11 cellular contexts compared by ENCODE assay signal in genomic region chr7:96547371-96547811, GRCh38.
DNase-seq lines count a peak whose midpoint lies in the region; ATAC-seq, FAIRE-seq and TF ChIP-seq lines count a peak whose summit lies in the region.
"Had no signal": no experiment of that assay in that cellular context is flagged by ENCODE, and none has a peak within 500 bp of the region (broad histone marks: within the 10 kb centered on the region; RNA-seq: fewer than 3 reads in every experiment).

No MANE protein-coding gene starts in this region.

- H3K9me3 ChIP-seq in BE2C, result no peaks in the 10 kb centered on the region
- H3K9me3 ChIP-seq in astrocyte (ENCODE audit: insufficient read depth, low read depth, low read length), result no peaks in the 10 kb centered on the region
- H3K9me3 ChIP-seq: uterus had no signal

- H3K4me2 ChIP-seq in astrocyte (ENCODE audit: low read length), result no peak overlapping the region

- peak overlapping the region; percentile 12 for H2AFZ ChIP-seq in astrocyte (ENCODE audit: low read depth, low read length)
- H2AFZ ChIP-seq: parathyroid adenoma had no signal

- H3K4me3 Mint-ChIP-seq in astrocyte (ENCODE audit: unreplicated experiment), result no peak overlapping the region
- H3K4me3 Mint-ChIP-seq in stimulated activated naive CD8-positive, alpha-beta T cell treated with anti-CD3 and anti-CD28 coated beads, Interleukin-15, amount 100 ng/mL, for 72 hours, result no peak overlapping the region
- H3K4me3 Mint-ChIP-seq: activated B cell treated with CpG ODN at 0.5 μM for 24 hours had no signal

- no peak overlapping the region for H3K4me3 ChIP-seq in BE2C (ENCODE audit: low read depth, low read length)
- no peak overlapping the region for H3K4me3 ChIP-seq in astrocyte (ENCODE audit: insufficient read depth, low read depth, low read length)
- H3K4me3 ChIP-seq: uterus had no signal

- H3K9ac ChIP-seq in astrocyte (ENCODE audit: low read length), result no peak overlapping the region
- H3K9ac ChIP-seq: parathyroid adenoma had no signal

- no peaks in the 10 kb centered on the region for H3K36me3 Mint-ChIP-seq in astrocyte (ENCODE audit: low read depth, unreplicated experiment)

- no peaks in the 10 kb centered on the region for H4K20me1 ChIP-seq in astrocyte (ENCODE audit: insufficient read depth, low read length)

- H3K79me2 ChIP-seq in astrocyte (ENCODE audit: insufficient read depth, low read length), result no peaks in the 10 kb centered on the region
- H3K79me2 ChIP-seq: parathyroid adenoma had no signal

- H3K36me3 ChIP-seq in BE2C, result no peaks in the 10 kb centered on the region
- H3K36me3 ChIP-seq in astrocyte (ENCODE audit: insufficient read depth, low read length), result no peaks in the 10 kb centered on the region
- H3K36me3 ChIP-seq: uterus had no signal

- H3K27ac ChIP-seq in astrocyte (ENCODE audit: low read depth, low read length), result no peak overlapping the region
- H3K27ac ChIP-seq: parathyroid adenoma, uterus had no signal

- H3K4me1 Mint-ChIP-seq in astrocyte (ENCODE audit: low read depth, unreplicated experiment), result peaks cover 8% of the 10 kb centered on the region
- no peaks in the 10 kb centered on the region for H3K4me1 Mint-ChIP-seq in stimulated activated naive CD8-positive, alpha-beta T cell treated with anti-CD3 and anti-CD28 coated beads, Interleukin-15, amount 100 ng/mL, for 72 hours
- H3K4me1 Mint-ChIP-seq: activated B cell treated with CpG ODN at 0.5 μM for 24 hours had no signal

- no peaks in the 10 kb centered on the region for H3K27me3 ChIP-seq in BE2C
- H3K27me3 ChIP-seq in astrocyte (ENCODE audit: insufficient read depth, low read length), result no peaks in the 10 kb centered on the region
- H3K27me3 ChIP-seq: uterus had no signal

- H3K27me3 Mint-ChIP-seq in astrocyte (ENCODE audit: low read depth, unreplicated experiment), result no peaks in the 10 kb centered on the region
- peaks cover 18% of the 10 kb centered on the region for H3K27me3 Mint-ChIP-seq in stimulated activated naive CD8-positive, alpha-beta T cell treated with anti-CD3 and anti-CD28 coated beads, Interleukin-15, amount 100 ng/mL, for 72 hours
- H3K27me3 Mint-ChIP-seq: activated B cell treated with CpG ODN at 0.5 μM for 24 hours had no signal

- TF ChIP-seq CTCF in BE2C (IDR thresholded peaks at IDR 0.05; ENCODE audit: low read depth, low read length), result no peak
- TF ChIP-seq CTCF in astrocyte (IDR thresholded peaks at IDR 0.05; ENCODE audit: insufficient read depth, low read depth, low read length), result no peak

- H3K4me1 ChIP-seq in BE2C (no peaks in the 10 kb centered on the region; the same call in 1 of the 2 replicates), astrocyte (ENCODE audit: insufficient read depth, low read length) (no peaks in the 10 kb centered on the region)
- H3K4me1 ChIP-seq: parathyroid adenoma, uterus had no signal

- H3K27ac Mint-ChIP-seq in astrocyte (ENCODE audit: unreplicated experiment), result no peak overlapping the region
- H3K27ac Mint-ChIP-seq in stimulated activated naive CD8-positive, alpha-beta T cell treated with anti-CD3 and anti-CD28 coated beads, Interleukin-15, amount 100 ng/mL, for 72 hours, result no peak overlapping the region
- H3K27ac Mint-ChIP-seq: activated B cell treated with CpG ODN at 0.5 μM for 24 hours had no signal

- H3K9me3 Mint-ChIP-seq in astrocyte (ENCODE audit: unreplicated experiment), result no peaks in the 10 kb centered on the region
- peaks cover 0 to 4% of the 10 kb centered on the region in 2 donors for H3K9me3 Mint-ChIP-seq in stimulated activated naive CD8-positive, alpha-beta T cell treated with anti-CD3 and anti-CD28 coated beads, Interleukin-15, amount 100 ng/mL, for 72 hours
- H3K9me3 Mint-ChIP-seq: activated B cell treated with CpG ODN at 0.5 μM for 24 hours had no signal

- no peak for ATAC-seq in stimulated activated naive CD8-positive, alpha-beta T cell treated with anti-CD3 and anti-CD28 coated beads, Interleukin-15, amount 100 ng/mL, for 72 hours
- ATAC-seq in GM18909 (IDR thresholded peaks at IDR 0.05; ENCODE audit: poor library complexity, unreplicated experiment) (no peak), HG03432 (IDR thresholded peaks at IDR 0.05; ENCODE audit: unreplicated experiment) (no peak)

- DNase-seq in BE2C (peak; percentile 51), NCI-H1417 treated with DMSO at 0.1 percent for 48 hours (lab: John Stamatoyannopoulos, UW) (peak; percentile 99), NCI-H446 (lab: John Stamatoyannopoulos, UW) (peak; percentile 1 to 36), astrocyte (ENCODE audit: low read depth) (no peak)
- no peak for DNase-seq in stimulated activated naive CD8-positive, alpha-beta T cell treated with anti-CD3 and anti-CD28 coated beads, Interleukin-15, amount 100 ng/mL, for 72 hours
- no peak for DNase-seq in stimulated activated naive CD4-positive, alpha-beta T cell treated with Interleukin-2 at 50 U/mL for 16 hours (lab: John Stamatoyannopoulos, UW)
- DNase-seq: activated B cell treated with CpG ODN at 0.5 μM for 24 hours, uterus had no signal

- FAIRE-seq in astrocyte (lab: Jason Lieb, UNC), result no peak

Comparison
In these comparisons a context has a peak if more than half of its experiments do, and no peak if none do; other contexts are left out.
1. DNase-seq: peak in BE2C (single experiment), NCI-H1417 treated with DMSO at 0.1 percent for 48 hours (single experiment) and NCI-H446 (2 of 2); none in astrocyte (single experiment), stimulated activated naive CD8-positive, alpha-beta T cell treated with anti-CD3 and anti-CD28 coated beads, Interleukin-15, amount 100 ng/mL, for 72 hours (0 of 2) and stimulated activated naive CD4-positive, alpha-beta T cell treated with Interleukin-2 at 50 U/mL for 16 hours (single experiment).